ENCODE assay signal across 9 cellular contexts in the genomic region with DNA sequence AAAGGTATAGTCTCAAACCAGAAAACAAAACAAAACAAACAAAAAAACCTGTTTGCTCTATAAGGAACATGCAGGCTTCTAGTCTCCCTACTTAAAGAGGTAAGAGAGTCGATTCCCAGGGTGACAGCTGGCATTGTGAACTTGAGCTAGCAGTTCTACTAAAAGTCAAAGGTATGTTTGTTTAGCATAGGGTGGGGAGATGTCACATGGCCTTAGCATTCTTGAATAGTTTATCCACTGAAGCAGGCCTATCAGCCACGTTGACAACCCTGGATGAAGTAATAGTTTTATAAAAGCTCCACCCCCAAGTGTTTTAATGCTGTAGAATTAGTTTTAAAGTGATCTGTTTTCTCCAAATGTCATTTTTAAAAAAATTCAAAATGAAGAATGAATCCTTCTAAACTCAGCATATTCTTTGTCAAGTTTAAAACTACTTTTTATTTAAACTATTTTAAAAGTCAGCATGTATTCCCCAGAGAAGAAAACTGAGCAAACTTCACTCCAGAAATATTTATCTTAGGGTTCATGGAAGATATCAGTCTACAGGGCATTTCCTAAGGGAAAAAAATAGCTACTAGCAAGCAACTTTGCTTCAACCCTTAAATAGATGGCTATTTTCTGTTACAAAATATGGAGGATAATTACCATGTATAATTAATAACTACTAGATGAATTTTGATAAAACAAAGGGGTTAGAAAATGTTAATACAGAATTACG. TPM values are rescaled to one million over a fixed set of nuclear protein-coding genes. Genes with fewer than 3 reads are reported as not detected.
DNase-seq lines count a peak whose midpoint lies in the region; ATAC-seq and TF ChIP-seq lines count a peak whose summit lies in the region.
"Had no signal": no experiment of that assay in that cellular context is flagged by ENCODE, and none has a peak within 500 bp of the region (broad histone marks: within the 10 kb centered on the region; RNA-seq: fewer than 3 reads in every experiment).

No MANE protein-coding gene starts in this region.

- H3K4me3 Mint-ChIP-seq in Calu3 (ENCODE audit: low read depth, unreplicated experiment) = peak overlapping the region; percentile 4
- no peak overlapping the region for H3K4me3 Mint-ChIP-seq in stimulated activated effector memory CD8-positive, alpha-beta T cell treated with anti-CD3 and anti-CD28 coated beads, Interleukin-12 subunit alpha, Interleukin-12 subunit beta, amount 100 ng/mL, for 72 hours
- H3K4me3 Mint-ChIP-seq: CD4-positive, alpha-beta memory T cell had no signal

- no peak overlapping the region for H3K27ac ChIP-seq in substantia nigra (ENCODE audit: low read depth, low read length, poor library complexity, severe bottlenecking)

- DNase-seq in Calu3 = peak; percentile 54
- DNase-seq in NCI-H69 (lab: John Stamatoyannopoulos, UW) = peak; percentile 71
- DNase-seq in fibroblast of gingiva (ENCODE audit: low read depth) = peak; percentile 3
- DNase-seq in myocyte (ENCODE audit: low read depth) = peak; percentile 33
- DNase-seq in substantia nigra (lab: John Stamatoyannopoulos, UW) = no peak
- no peak for DNase-seq in stimulated activated effector memory CD8-positive, alpha-beta T cell treated with anti-CD3 and anti-CD28 coated beads, Interleukin-12 subunit alpha, Interleukin-12 subunit beta, amount 100 ng/mL, for 72 hours (ENCODE audit: low spot score in 2 of 2)
- no peak for DNase-seq in GM03348 (ENCODE audit: low spot score)
- DNase-seq: CD4-positive, alpha-beta memory T cell had no signal

- no peaks in the 10 kb centered on the region for H3K27me3 Mint-ChIP-seq in Calu3 (ENCODE audit: unreplicated experiment)
- H3K27me3 Mint-ChIP-seq: CD4-positive, alpha-beta memory T cell had no signal

- CTCF ChIA-PET in Calu3 (lab: Charles Lee) = no interaction called here

- H3K4me1 Mint-ChIP-seq in Calu3 (ENCODE audit: low read depth, unreplicated experiment) = peaks cover 35% of the 10 kb centered on the region
- H3K4me1 Mint-ChIP-seq in stimulated activated effector memory CD8-positive, alpha-beta T cell treated with anti-CD3 and anti-CD28 coated beads, Interleukin-12 subunit alpha, Interleukin-12 subunit beta, amount 100 ng/mL, for 72 hours = peaks cover 10% of the 10 kb centered on the region

- peaks cover 12% of the 10 kb centered on the region for H3K36me3 Mint-ChIP-seq in Calu3 (ENCODE audit: insufficient read depth, unreplicated experiment)
- H3K36me3 Mint-ChIP-seq in stimulated activated effector memory CD8-positive, alpha-beta T cell treated with anti-CD3 and anti-CD28 coated beads, Interleukin-12 subunit alpha, Interleukin-12 subunit beta, amount 100 ng/mL, for 72 hours = no peaks in the 10 kb centered on the region

- no peak for TF ChIP-seq CTCF in Calu3 (IDR thresholded peaks at IDR 0.05; ENCODE audit: unreplicated experiment)

- H3K9me3 Mint-ChIP-seq in Calu3 (ENCODE audit: low read depth, unreplicated experiment) = peaks cover 4% of the 10 kb centered on the region
- H3K9me3 Mint-ChIP-seq in stimulated activated effector memory CD8-positive, alpha-beta T cell treated with anti-CD3 and anti-CD28 coated beads, Interleukin-12 subunit alpha, Interleukin-12 subunit beta, amount 100 ng/mL, for 72 hours = no peaks in the 10 kb centered on the region

- ATAC-seq in stimulated activated effector memory CD8-positive, alpha-beta T cell treated with anti-CD3 and anti-CD28 coated beads, Interleukin-12 subunit alpha, Interleukin-12 subunit beta, amount 100 ng/mL, for 72 hours = no peak
- no peak for ATAC-seq in GM18505 (IDR thresholded peaks at IDR 0.05; ENCODE audit: unreplicated experiment)

- intact Hi-C loops in Calu3 (cut with micrococcal nuclease; ENCODE audit: unreplicated experiment) = no loop called here

- H3K27ac Mint-ChIP-seq in Calu3 (ENCODE audit: unreplicated experiment) = peak overlapping the region; percentile 97
- no peak overlapping the region for H3K27ac Mint-ChIP-seq in stimulated activated effector memory CD8-positive, alpha-beta T cell treated with anti-CD3 and anti-CD28 coated beads, Interleukin-12 subunit alpha, Interleukin-12 subunit beta, amount 100 ng/mL, for 72 hours

- no TSS peak for BruUV-seq in Calu3 (replicated peaks; lab: Mats Ljungman, UMichigan)

- TF ChIP-seq POLR2A in GM18505 (IDR thresholded peaks at IDR 0.05; ENCODE audit: borderline replicate concordance, extremely low read depth, insufficient read depth, insufficient read length) = no peak

RNA-seq across cellular contexts. Expression of gene MYOM1, which starts 1.7 kb away (rescaled TPM):
- total RNA-seq in Calu3 (2022) (16.5 and 20.4 TPM in 2 replicates), myocyte (39.9 and 120 TPM in 2 replicates)
- 22.3 TPM for polyA plus RNA-seq in myocyte (2012)

RNA-seq across cellular contexts. Expression of gene MYL12A, which starts 29.5 kb away (rescaled TPM):
- total RNA-seq in Calu3 (2022) (428 and 464 TPM in 2 replicates), myocyte (680 and 760 TPM in 2 replicates)
- 776 TPM for polyA plus RNA-seq in myocyte (2012)

RNA-seq across cellular contexts. Expression of gene MYL12B, which starts 43.8 kb away (rescaled TPM):
- total RNA-seq in Calu3 (2022) = 523 and 564 TPM in 2 replicates
- total RNA-seq in myocyte = 284 and 330 TPM in 2 replicates
- 624 TPM for polyA plus RNA-seq in myocyte (2012)

Comparison
In these comparisons a context has a peak if more than half of its experiments do, and no peak if none do; other contexts are left out.
1. DNase-seq: peak in Calu3 (single experiment), NCI-H69 (single experiment), fibroblast of gingiva (single experiment) and myocyte (single experiment); none in substantia nigra (0 of 49), stimulated activated effector memory CD8-positive, alpha-beta T cell treated with anti-CD3 and anti-CD28 coated beads, Interleukin-12 subunit alpha, Interleukin-12 subunit beta, amount 100 ng/mL, for 72 hours (0 of 2) and GM03348 (single experiment).